15 cellular contexts compared by ENCODE assay signal in the genomic region with DNA sequence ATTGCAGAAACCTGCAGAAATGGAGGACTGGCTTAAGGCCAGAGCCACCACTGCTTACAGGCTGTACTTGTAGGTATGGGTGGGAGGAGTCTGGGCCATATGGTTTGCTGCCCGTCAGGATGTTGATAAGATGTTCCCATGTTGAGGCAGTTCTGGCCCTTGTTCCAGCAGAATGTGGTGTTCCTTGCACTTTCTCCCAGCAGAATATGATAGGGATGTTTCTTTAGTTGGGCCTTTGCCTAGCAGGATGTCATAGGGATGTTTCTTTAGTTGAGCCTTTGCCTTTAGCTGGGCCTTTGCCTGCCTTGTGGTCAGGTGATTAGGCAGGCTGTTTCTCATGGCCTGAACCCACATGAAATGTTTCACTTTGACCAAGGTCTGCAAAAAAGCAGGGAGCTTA.
A peak's percentile ranks its signal among the peaks of the same experiment; 100 is the strongest.
DNase-seq lines count a peak whose midpoint lies in the region; ATAC-seq, FAIRE-seq and TF ChIP-seq lines count a peak whose summit lies in the region.
"Had no signal": no experiment of that assay in that cellular context is flagged by ENCODE, and none has a peak within 500 bp of the region (broad histone marks: within the 10 kb centered on the region; RNA-seq: fewer than 3 reads in every experiment).

No MANE protein-coding gene starts in this region.

- H2BK120ac ChIP-seq in H1 (replicated peaks; ENCODE audit: low read depth, low read length) = no peak overlapping the region

- no peak overlapping the region for H2BK5ac ChIP-seq in H1 (ENCODE audit: low read depth, low read length)

- POLR2A ChIA-PET in WTC11 (lab: Charles Lee) = no interaction called here
- POLR2A ChIA-PET in H1 (lab: Charles Lee; ENCODE audit: partially characterized antibody) = no interaction called here
- POLR2A ChIA-PET in T-cell (lab: Charles Lee) = no interaction called here

- no peaks in the 10 kb centered on the region for H3K27me3 ChIP-seq in H1 (replicated peaks in 1 of 4; ENCODE audit: control insufficient read depth in 3 of 4, extremely low read depth in 1 of 4, insufficient read depth in 3 of 4, low read length in 3 of 4)
- H3K27me3 ChIP-seq in prostate gland (replicated peaks; ENCODE audit: insufficient read depth) = no peaks in the 10 kb centered on the region
- no peaks in the 10 kb centered on the region for H3K27me3 ChIP-seq in uterus
- H3K27me3 ChIP-seq: BE2C had no signal

- no peaks in the 10 kb centered on the region for H3K23me2 ChIP-seq in H1 (ENCODE audit: low read depth, low read length)

- intact Hi-C loops in prostate gland (cut with DNase I) = loop anchor here (10.0 kb wide), 1 partner anchor 104 kb away; no protein-coding TSS in a partner anchor
- intact Hi-C loops in uterus (cut with DNase I; ENCODE audit: low total_unique reads) = no loop called here

- CTCF ChIA-PET in WTC11 (lab: Charles Lee) (no interaction called here), H1 (lab: Charles Lee; ENCODE audit: partially characterized antibody) (interaction anchor here (0.5 to 0.9 kb wide), 2 partner anchors 12 to 1192 kb away, joined by 3 to 6 read pairs; no protein-coding TSS in a partner anchor), T-cell (lab: Charles Lee) (interaction anchor here in 1 of 2 donors (0.7 kb wide), 1 partner anchor 9 kb away, joined by 5 read pairs; no protein-coding TSS in a partner anchor)

- H3K4me2 ChIP-seq in H1 (ENCODE audit: insufficient read depth in 1 of 2, low read depth in 2 of 2, low read length in 2 of 2) = no peak overlapping the region

- no peak overlapping the region for H2BK20ac ChIP-seq in H1 (ENCODE audit: low read length)

- peaks cover 0 to 2% (median 0%) of the 10 kb centered on the region in 4 experiments; a peak in 1 of 7 replicates for H3K4me1 ChIP-seq in H1 (replicated peaks in 1 of 4; ENCODE audit: control insufficient read depth in 3 of 4, insufficient read depth in 4 of 4, low read length in 3 of 4)
- H3K4me1 ChIP-seq in prostate gland (replicated peaks) = no peaks in the 10 kb centered on the region
- no peaks in the 10 kb centered on the region for H3K4me1 ChIP-seq in uterus
- H3K4me1 ChIP-seq: BE2C had no signal

- H3K9me3 Mint-ChIP-seq in WTC11 (peaks cover 27% of the 10 kb centered on the region), T-cell (peaks cover 9 to 29% (median 19%) of the 10 kb centered on the region in 3 donors)
- peaks cover 22% of the 10 kb centered on the region for H3K9me3 Mint-ChIP-seq in natural killer cell treated with Interleukin-12 subunit alpha and Interleukin-12 subunit beta and Interleukin-15 and Interleukin-18, amount 100 ng/mL, for 72 hours

- TF ChIP-seq CTCF in WTC11 (IDR thresholded peaks at IDR 0.05) (no peak), H1 (IDR thresholded peaks at IDR 0.05; ENCODE audit: control extremely low read depth in 1 of 3, insufficient read depth in 1 of 3, low read depth in 1 of 3, low read length in 3 of 3) (no peak), prostate gland (IDR thresholded peaks at IDR 0.05) (no peak), uterus (IDR thresholded peaks at IDR 0.05) (no peak)

- no peak overlapping the region for H3K4ac ChIP-seq in H1 (replicated peaks; ENCODE audit: insufficient read length, low read depth, low read length)

- TF ChIP-seq RAD21 in H1 (IDR thresholded peaks at IDR 0.05 in 1 of 2, conservative IDR thresholded peaks at IDR 0.05 in 1 of 2; ENCODE audit: low read depth in 2 of 2, low read length in 2 of 2) = no peak

- WGBS in H1 (ENCODE audit: extremely low coverage in 1 of 2, insufficient coverage in 1 of 2, insufficient read length in 1 of 2, insufficient replicate concordance in 2 of 2, low coverage in 1 of 2, low lambda C conversion rate in 2 of 2, missing lambda C conversion rate in 1 of 2), 2 experiments = 87% methylated on average over 1 of the region's 1 CpG; no CpG with 5 or more reads in 1 of the 2 experiments
- WGBS in prostate gland = 40% methylated on average over 1 of the region's 1 CpG

- H3K23ac ChIP-seq in H1 (ENCODE audit: insufficient read length) = no peak overlapping the region

- H3K4me1 Mint-ChIP-seq in WTC11 (peaks cover 6% of the 10 kb centered on the region), T-cell (no peaks in the 10 kb centered on the region)
- no peaks in the 10 kb centered on the region for H3K4me1 Mint-ChIP-seq in natural killer cell treated with Interleukin-12 subunit alpha and Interleukin-12 subunit beta and Interleukin-15 and Interleukin-18, amount 100 ng/mL, for 72 hours (ENCODE audit: low read depth in 2 of 2)

- no peak overlapping the region for H3K4me3 ChIP-seq in H1 (ENCODE audit: extremely low read depth in 1 of 4, insufficient read depth in 2 of 4, low read depth in 3 of 4, low read length in 4 of 4)
- no peak overlapping the region for H3K4me3 ChIP-seq in prostate gland
- H3K4me3 ChIP-seq in uterus = no peak overlapping the region

- H4K5ac ChIP-seq in H1 (ENCODE audit: insufficient read length, low read depth, low read length) = no peak overlapping the region

- DNase-seq in WTC11 (ENCODE audit: low spot score) = no peak
- no peak for DNase-seq in H1 (ENCODE audit: low read depth in 1 of 2, low spot score in 2 of 2)
- DNase-seq in prostate gland (ENCODE audit: low spot score) = peak; percentile 4
- peak; percentile 17 to 18 for DNase-seq in uterus
- no peak for DNase-seq in natural killer cell treated with Interleukin-12 subunit alpha and Interleukin-12 subunit beta and Interleukin-15 and Interleukin-18, amount 100 ng/mL, for 72 hours (ENCODE audit: low spot score)
- DNase-seq in T-cell = no peak
- DNase-seq in AML-193 (lab: John Stamatoyannopoulos, UW) = no peak
- DNase-seq: BE2C; Calu3; CD4-positive, alpha-beta T cell; DMS53; HCEC 1CT; IMR-90; NCI-H187; NCI-H526 treated with DMSO at 0.1 percent for 48 hours had no signal

- ATAC-seq in WTC11 (peak; percentile 20; the same call in 1 of the 2 replicates), T-cell (replicated peaks in 1 of 4) (no peak)
- no peak for ATAC-seq in natural killer cell treated with Interleukin-12 subunit alpha and Interleukin-12 subunit beta and Interleukin-15 and Interleukin-18, amount 100 ng/mL, for 72 hours

- no peak for TF ChIP-seq POLR2A in H1 (IDR thresholded peaks at IDR 0.05; ENCODE audit: control extremely low read depth in 1 of 2, low read depth in 2 of 2, low read length in 2 of 2)
- no peak for TF ChIP-seq POLR2A in prostate gland (IDR thresholded peaks at IDR 0.05)
- TF ChIP-seq POLR2A in uterus (IDR thresholded peaks at IDR 0.05) = no peak

- H3K4me3 Mint-ChIP-seq in WTC11 (no peak overlapping the region), T-cell (no peak overlapping the region)
- no peak overlapping the region for H3K4me3 Mint-ChIP-seq in natural killer cell treated with Interleukin-12 subunit alpha and Interleukin-12 subunit beta and Interleukin-15 and Interleukin-18, amount 100 ng/mL, for 72 hours
- H3K4me3 Mint-ChIP-seq: CD4-positive, alpha-beta T cell had no signal

- 0 out of 4 replicates have a peak, but pooled peaks cover 3 to 5% of the 10 kb centered on the region in 2 experiments for H3K9me3 ChIP-seq in H1 (ENCODE audit: insufficient read depth in 2 of 2, low read depth in 1 of 2, low read length in 1 of 2)
- H3K9me3 ChIP-seq in prostate gland = no peaks in the 10 kb centered on the region
- peaks cover 0 to 5% of the 10 kb centered on the region in 2 donors for H3K9me3 ChIP-seq in uterus
- H3K9me3 ChIP-seq: BE2C had no signal

- H3K27ac Mint-ChIP-seq in WTC11 (no peak overlapping the region), T-cell (no peak overlapping the region)
- no peak overlapping the region for H3K27ac Mint-ChIP-seq in natural killer cell treated with Interleukin-12 subunit alpha and Interleukin-12 subunit beta and Interleukin-15 and Interleukin-18, amount 100 ng/mL, for 72 hours
- H3K27ac Mint-ChIP-seq: CD4-positive, alpha-beta T cell had no signal

- no peak overlapping the region for H3K27ac ChIP-seq in H1 (ENCODE audit: low read depth, low read length)
- no peak overlapping the region for H3K27ac ChIP-seq in prostate gland
- H3K27ac ChIP-seq in uterus = no peak overlapping the region

- H4K91ac ChIP-seq in H1 (replicated peaks; ENCODE audit: insufficient read length, low read length) = no peak overlapping the region

- H2AFZ ChIP-seq in H1 (ENCODE audit: low read length) = 0 out of 2 replicates have a peak overlapping the region, but pooled peaks have one; percentile 31

- no peaks in the 10 kb centered on the region for H3K36me3 ChIP-seq in H1 (ENCODE audit: control insufficient read depth in 2 of 4, insufficient read depth in 4 of 4, low read length in 3 of 4)
- H3K36me3 ChIP-seq in prostate gland = no peaks in the 10 kb centered on the region
- H3K36me3 ChIP-seq in uterus = no peaks in the 10 kb centered on the region
- H3K36me3 ChIP-seq: BE2C had no signal

- H4K8ac ChIP-seq in H1 (ENCODE audit: extremely low read depth, insufficient read depth, low read length) = no peak overlapping the region

- no peak for TF ChIP-seq EP300 in H1 (IDR thresholded peaks at IDR 0.05; ENCODE audit: borderline replicate concordance in 1 of 2, low read depth in 2 of 2, low read length in 2 of 2)

- no peaks in the 10 kb centered on the region for H3K79me1 ChIP-seq in H1 (ENCODE audit: low read depth, low read length)

- H2AK5ac ChIP-seq in H1 (ENCODE audit: low read depth, low read length) = no peak overlapping the region

- H3K56ac ChIP-seq in H1 (replicated peaks; ENCODE audit: insufficient read length, low read depth, low read length) = no peak overlapping the region

- no peaks in the 10 kb centered on the region for H4K20me1 ChIP-seq in H1 (replicated peaks in 1 of 2; ENCODE audit: control insufficient read depth in 1 of 2, insufficient read depth in 2 of 2, low read length in 2 of 2)

- no peak overlapping the region for H2BK15ac ChIP-seq in H1 (ENCODE audit: low read length)

- no peak for FAIRE-seq in H1 (lab: Jason Lieb, UNC)

- H3K36me3 Mint-ChIP-seq in WTC11 (peaks cover 6% of the 10 kb centered on the region), T-cell (no peaks in the 10 kb centered on the region)
- peaks cover 6% of the 10 kb centered on the region for H3K36me3 Mint-ChIP-seq in natural killer cell treated with Interleukin-12 subunit alpha and Interleukin-12 subunit beta and Interleukin-15 and Interleukin-18, amount 100 ng/mL, for 72 hours

- H3K79me2 ChIP-seq in H1 (ENCODE audit: control insufficient read depth in 1 of 2, insufficient read depth in 2 of 2, low read length in 2 of 2) = no peaks in the 10 kb centered on the region

- H2BK12ac ChIP-seq in H1 (ENCODE audit: low read depth, low read length) = 0 out of 2 replicates have a peak overlapping the region, but pooled peaks have one; percentile 60

- H3K27me3 Mint-ChIP-seq in WTC11 (ENCODE audit: low read depth) (no peaks in the 10 kb centered on the region), T-cell (no peaks in the 10 kb centered on the region)
- H3K27me3 Mint-ChIP-seq in natural killer cell treated with Interleukin-12 subunit alpha and Interleukin-12 subunit beta and Interleukin-15 and Interleukin-18, amount 100 ng/mL, for 72 hours = no peaks in the 10 kb centered on the region
- H3K27me3 Mint-ChIP-seq: CD4-positive, alpha-beta T cell had no signal

- H3K9ac ChIP-seq in H1 (replicated peaks in 1 of 4; ENCODE audit: extremely low read depth in 1 of 4, low read depth in 3 of 4, low read length in 3 of 4) = no peak overlapping the region

- H3K18ac ChIP-seq in H1 (ENCODE audit: extremely low read depth, low read length) = no peak overlapping the region

- H3K14ac ChIP-seq in H1 (ENCODE audit: insufficient read length) = no peak overlapping the region

TF ChIP-seq in WTC11, 78 proteins besides CTCF, POLR2A, EP300 and RAD21 (continues in another document):
- no peak for TF ChIP-seq SMAD4 (CRISPR knock-in tag; IDR thresholded peaks at IDR 0.05)

Comparison
In these comparisons a context has a peak if more than half of its experiments do, and no peak if none do; other contexts are left out.
1. DNase-seq: peak in prostate gland (single experiment) and uterus (2 of 2); none in WTC11 (single experiment), H1 (0 of 2), natural killer cell treated with Interleukin-12 subunit alpha and Interleukin-12 subunit beta and Interleukin-15 and Interleukin-18, amount 100 ng/mL, for 72 hours (single experiment), T-cell (0 of 34) and AML-193 (0 of 2).